Comparison of ENCODE assay signal across 25 cellular contexts in the genomic region with DNA sequence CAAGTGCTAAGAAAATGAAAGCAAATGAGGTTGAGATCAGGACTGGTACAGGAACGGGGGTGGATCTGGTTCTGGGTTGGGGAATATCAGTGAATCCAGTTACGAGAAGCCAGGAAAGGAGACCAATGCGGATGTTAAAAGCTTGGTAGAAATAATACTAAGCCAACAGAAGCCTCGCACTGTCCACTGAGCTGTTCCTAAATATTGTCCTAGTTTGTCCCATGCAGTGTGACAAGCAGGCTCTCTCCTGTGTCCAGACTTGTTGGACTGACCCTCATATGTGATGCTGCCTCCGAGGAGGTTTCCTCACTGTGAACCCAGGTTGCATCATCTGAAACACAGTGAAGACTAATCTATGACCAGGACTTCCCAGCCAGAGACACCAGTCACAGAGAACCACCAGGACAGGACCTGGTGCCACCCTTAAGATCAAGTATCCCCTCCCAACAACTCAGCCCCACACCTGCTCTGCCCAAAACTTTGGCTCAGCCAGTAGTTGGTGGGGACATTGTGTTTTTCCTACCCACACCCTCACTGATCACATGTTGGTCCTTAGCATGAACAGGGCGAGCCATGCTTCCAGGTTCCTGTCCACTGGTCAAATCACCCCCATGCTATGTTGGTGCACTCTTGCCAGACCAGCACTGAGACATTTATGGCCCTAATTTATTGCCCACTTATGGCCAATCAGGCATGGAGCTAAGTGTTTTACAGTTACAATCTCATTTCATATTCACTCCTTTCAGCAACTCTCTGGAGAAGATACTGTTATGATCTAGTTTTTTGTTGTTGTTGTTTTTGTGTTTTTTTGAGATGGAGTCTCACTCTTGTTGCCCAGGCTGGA. TPM values are rescaled to one million over a fixed set of nuclear protein-coding genes. Genes with fewer than 3 reads are reported as not detected.
DNase-seq lines count a peak whose midpoint lies in the region; ATAC-seq and TF ChIP-seq lines count a peak whose summit lies in the region.
"Had no signal": no experiment of that assay in that cellular context is flagged by ENCODE, and none has a peak within 500 bp of the region (broad histone marks: within the 10 kb centered on the region; RNA-seq: fewer than 3 reads in every experiment).

No MANE protein-coding gene starts in this region.

- H3K9me3 ChIP-seq in A673 (ENCODE audit: low read depth, low read length, poor library complexity, severe bottlenecking) = no peaks in the 10 kb centered on the region
- no peaks in the 10 kb centered on the region for H3K9me3 ChIP-seq in Panc1 (ENCODE audit: control insufficient read depth, insufficient read depth, low read depth, low read length)
- H3K9me3 ChIP-seq: ovary, suprapubic skin had no signal

- H3K27me3 ChIP-seq in A673 (replicated peaks; ENCODE audit: insufficient read depth, low read depth, low read length, poor library complexity) (no peaks in the 10 kb centered on the region), GM23338 (ENCODE audit: insufficient read depth) (no peaks in the 10 kb centered on the region), Panc1 (ENCODE audit: control insufficient read depth, insufficient read depth, low read length) (no peaks in the 10 kb centered on the region)
- H3K27me3 ChIP-seq: ovary, suprapubic skin had no signal

- H3K4me1 Mint-ChIP-seq in GM23338 = no peaks in the 10 kb centered on the region; the same call in 2 of the 3 replicates
- peaks cover 0 to 2% of the 10 kb centered on the region in 2 donors for H3K4me1 Mint-ChIP-seq in stimulated activated naive B cell treated with anti-CD40 and anti-IgM and Interleukin-4, amounts not matched to agents 10 μg/mL and 1 μg/mL and 100 μg/mL, for 72 hours
- H3K4me1 Mint-ChIP-seq: activated CD4-positive, alpha-beta memory T cell treated with anti-CD3 and anti-CD28 coated beads, Interleukin-2, amount 10 ng/mL, durations not matched to agents 7 days and 5 days; naive thymus-derived CD4-positive, alpha-beta T cell had no signal

- TF ChIP-seq CTCF in A673 (conservative IDR thresholded peaks at IDR 0.05; ENCODE audit: low read depth, low read length) = no peak
- TF ChIP-seq CTCF in GM23338 (conservative IDR thresholded peaks at IDR 0.05; ENCODE audit: low read depth in 2 of 2) = no peak
- TF ChIP-seq CTCF in Panc1 (IDR thresholded peaks at IDR 0.05) = no peak

- no peaks in the 10 kb centered on the region for H3K36me3 Mint-ChIP-seq in GM23338 (ENCODE audit: low read depth)
- no peaks in the 10 kb centered on the region for H3K36me3 Mint-ChIP-seq in stimulated activated naive B cell treated with anti-CD40 and anti-IgM and Interleukin-4, amounts not matched to agents 10 μg/mL and 1 μg/mL and 100 μg/mL, for 72 hours

- CTCF ChIA-PET in A673 (lab: Charles Lee) (no interaction called here), Panc1 (lab: Charles Lee) (no interaction called here)

- H3K27ac Mint-ChIP-seq in GM23338 = peak overlapping the region; percentile 73
- no peak overlapping the region for H3K27ac Mint-ChIP-seq in stimulated activated naive B cell treated with anti-CD40 and anti-IgM and Interleukin-4, amounts not matched to agents 10 μg/mL and 1 μg/mL and 100 μg/mL, for 72 hours
- H3K27ac Mint-ChIP-seq: activated CD4-positive, alpha-beta memory T cell treated with anti-CD3 and anti-CD28 coated beads, Interleukin-2, amount 10 ng/mL, durations not matched to agents 7 days and 5 days; naive thymus-derived CD4-positive, alpha-beta T cell had no signal

- ATAC-seq in GM23338 = no peak
- ATAC-seq in Panc1 = no peak
- ATAC-seq in left lobe of liver = peak; percentile 16
- no peak for ATAC-seq in stimulated activated naive B cell treated with anti-CD40 and anti-IgM and Interleukin-4, amounts not matched to agents 10 μg/mL and 1 μg/mL and 100 μg/mL, for 72 hours (replicated peaks)
- ATAC-seq: foreskin keratinocyte; naive thymus-derived CD4-positive, alpha-beta T cell; right cardiac atrium had no signal

- H2AFZ ChIP-seq in GM23338 = peak overlapping the region; percentile 92

- peaks cover 5% of the 10 kb centered on the region for H3K27me3 Mint-ChIP-seq in GM23338 (ENCODE audit: insufficient read depth, low read depth, poor library complexity)
- H3K27me3 Mint-ChIP-seq in stimulated activated naive B cell treated with anti-CD40 and anti-IgM and Interleukin-4, amounts not matched to agents 10 μg/mL and 1 μg/mL and 100 μg/mL, for 72 hours = peaks cover 12 to 19% of the 10 kb centered on the region in 2 donors
- H3K27me3 Mint-ChIP-seq: activated CD4-positive, alpha-beta memory T cell treated with anti-CD3 and anti-CD28 coated beads, Interleukin-2, amount 10 ng/mL, durations not matched to agents 7 days and 5 days had no signal

- no peak overlapping the region for H3K4me2 ChIP-seq in GM23338

- H3K4me3 ChIP-seq in A673 (ENCODE audit: low read depth, low read length, poor library complexity, severe bottlenecking) (no peak overlapping the region), GM23338 (no peak overlapping the region), Panc1 (ENCODE audit: low read depth in 2 of 2, low read length in 2 of 2) (no peak overlapping the region)
- H3K4me3 ChIP-seq: dorsolateral prefrontal cortex, ovary, suprapubic skin had no signal

- peaks cover 9% of the 10 kb centered on the region; the same call in 2 of the 3 replicates for H3K9me3 Mint-ChIP-seq in GM23338
- peaks cover 1 to 2% of the 10 kb centered on the region in 2 donors for H3K9me3 Mint-ChIP-seq in stimulated activated naive B cell treated with anti-CD40 and anti-IgM and Interleukin-4, amounts not matched to agents 10 μg/mL and 1 μg/mL and 100 μg/mL, for 72 hours
- H3K9me3 Mint-ChIP-seq: activated CD4-positive, alpha-beta memory T cell treated with anti-CD3 and anti-CD28 coated beads, Interleukin-2, amount 10 ng/mL, durations not matched to agents 7 days and 5 days had no signal

- POLR2A ChIA-PET in A673 (lab: Charles Lee; ENCODE audit: low non-redundant PET) (no interaction called here), Panc1 (lab: Charles Lee) (interaction anchor here (0.5 kb wide), 1 partner anchor 57 kb away, joined by 4 read pairs; no protein-coding TSS in a partner anchor)

- intact Hi-C loops in A673 (cut with micrococcal nuclease; ENCODE audit: unreplicated experiment) = no loop called here
- intact Hi-C loops in Panc1 (cut with micrococcal nuclease; ENCODE audit: unreplicated experiment) = loop anchor here (10.0 kb wide), 1 partner anchor 85 kb away; a partner anchor contains a TSS

- no peaks in the 10 kb centered on the region for H3F3A ChIP-seq in GM23338 (replicated peaks; ENCODE audit: low read depth)

- no peaks in the 10 kb centered on the region for H4K20me1 ChIP-seq in GM23338 (replicated peaks; ENCODE audit: insufficient read depth)

- BruUV-seq in A673 (replicated peaks; lab: Mats Ljungman, UMichigan) (no TSS peak), Panc1 (replicated peaks; lab: Mats Ljungman, UMichigan) (no TSS peak)

- H3K36me3 ChIP-seq in A673 (ENCODE audit: insufficient read depth, low read length, poor library complexity, severe bottlenecking) = no peaks in the 10 kb centered on the region
- H3K36me3 ChIP-seq in GM23338 (ENCODE audit: insufficient read depth) = no peaks in the 10 kb centered on the region
- no peaks in the 10 kb centered on the region for H3K36me3 ChIP-seq in Panc1 (ENCODE audit: control insufficient read depth, insufficient read depth, low read length)
- H3K36me3 ChIP-seq: ovary, suprapubic skin had no signal

- no peak for DNase-seq in A673 (ENCODE audit: low spot score)
- no peak for DNase-seq in GM23338 (ENCODE audit: low spot score)
- DNase-seq in Panc1 (ENCODE audit: low read depth, low spot score) = no peak
- no peak for DNase-seq in left lobe of liver (ENCODE audit: low spot score)
- DNase-seq in T-helper 1 cell = no peak
- no peak for DNase-seq in stimulated activated naive B cell treated with anti-CD40 and anti-IgM and Interleukin-4, amounts not matched to agents 10 μg/mL and 1 μg/mL and 100 μg/mL, for 72 hours
- no peak for DNase-seq in anterior cingulate cortex (lab: John Stamatoyannopoulos, UW)
- no peak for DNase-seq in middle frontal gyrus (ENCODE audit: extremely low spot score, low spot score)
- DNase-seq: activated CD4-positive, alpha-beta memory T cell treated with anti-CD3 and anti-CD28 coated beads, Interleukin-2, amount 10 ng/mL, durations not matched to agents 7 days and 5 days; activated CD4-positive, CD25-positive, alpha-beta regulatory T cell; activated gamma-delta T cell treated with Interleukin-2 at 50 U/mL for 16 hours; activated T-cell treated with anti-CD3 and anti-CD28 coated beads for 4 hours; caudate nucleus; DMS153; dorsolateral prefrontal cortex; foreskin keratinocyte; hippocampal formation; naive thymus-derived CD4-positive, alpha-beta T cell; NCI-H1436 treated with DMSO at 0.1 percent for 48 hours; ovary; right cardiac atrium; stimulated activated CD8-positive, alpha-beta memory T cell treated with anti-CD3 and anti-CD28 coated beads, Interleukin-4, amount 100 ng/mL, for 48 hours had no signal

- peak overlapping the region; percentile 18 for H3K27ac ChIP-seq in A673 (ENCODE audit: low read depth, low read length, poor library complexity, severe bottlenecking)
- H3K27ac ChIP-seq in GM23338 (ENCODE audit: low read depth) = no peak overlapping the region
- peak overlapping the region; percentile 67; the same call in 1 of the 2 replicates for H3K27ac ChIP-seq in Panc1 (ENCODE audit: low read length)
- H3K27ac ChIP-seq: dorsolateral prefrontal cortex, epithelial cell of prostate, foreskin keratinocyte, ovary, suprapubic skin had no signal

- H3K4me3 Mint-ChIP-seq in GM23338 = no peak overlapping the region
- H3K4me3 Mint-ChIP-seq in stimulated activated naive B cell treated with anti-CD40 and anti-IgM and Interleukin-4, amounts not matched to agents 10 μg/mL and 1 μg/mL and 100 μg/mL, for 72 hours = no peak overlapping the region
- H3K4me3 Mint-ChIP-seq: activated CD4-positive, alpha-beta memory T cell treated with anti-CD3 and anti-CD28 coated beads, Interleukin-2, amount 10 ng/mL, durations not matched to agents 7 days and 5 days; naive thymus-derived CD4-positive, alpha-beta T cell had no signal

- H3K79me2 ChIP-seq in GM23338 (replicated peaks; ENCODE audit: insufficient read depth) = no peaks in the 10 kb centered on the region

- H3K9me2 ChIP-seq in GM23338 (ENCODE audit: insufficient read depth) = no peaks in the 10 kb centered on the region

- H3K4me1 ChIP-seq in A673 (ENCODE audit: insufficient read depth, low read length, poor library complexity, severe bottlenecking) (no peaks in the 10 kb centered on the region), GM23338 (ENCODE audit: insufficient read depth) (no peaks in the 10 kb centered on the region), Panc1 (ENCODE audit: control insufficient read depth, insufficient read depth, low read length) (0 out of 2 replicates have a peak, but pooled peaks cover 2% of the 10 kb centered on the region)
- H3K4me1 ChIP-seq: foreskin keratinocyte, suprapubic skin had no signal

- in situ Hi-C loops in Panc1 (cut with HindIII; ENCODE audit: low pct_unique_long_range_greater_than_20kb, low sequenced_read_pairs) = no loop called here

RNA-seq across cellular contexts. Expression of a gene that starts 32.6 kb away (rescaled TPM):
- total RNA-seq in A673 (2021) (1.5 and 2.5 TPM in 2 replicates), Panc1 (2021; ENCODE audit: unreplicated experiment) (10.7 TPM), left lobe of liver (0.18 TPM)
- total RNA-seq in GM23338 (2014; rRNA removed; shearing (Covaris generic)) = 1.1 and 1.2 TPM in 2 replicates
- polyA plus RNA-seq in GM23338 (2016; fragmentation: Nextera tagmentation; extraction: Ambion mirVana) = 0.78 and 0.94 TPM in 2 replicates
- polyA plus RNA-seq in Panc1 (2012; ENCODE audit: insufficient read length) = 18.4 TPM
- total RNA-seq: activated CD4-positive, alpha-beta memory T cell treated with anti-CD3 and anti-CD28 coated beads, Interleukin-2, amount 10 ng/mL, durations not matched to agents 7 days and 5 days; naive thymus-derived CD4-positive, alpha-beta T cell had no signal
- polyA plus RNA-seq: AG04450; naive thymus-derived CD4-positive, alpha-beta T cell had no signal
